20 cellular contexts compared by ENCODE assay signal in the genomic region with DNA sequence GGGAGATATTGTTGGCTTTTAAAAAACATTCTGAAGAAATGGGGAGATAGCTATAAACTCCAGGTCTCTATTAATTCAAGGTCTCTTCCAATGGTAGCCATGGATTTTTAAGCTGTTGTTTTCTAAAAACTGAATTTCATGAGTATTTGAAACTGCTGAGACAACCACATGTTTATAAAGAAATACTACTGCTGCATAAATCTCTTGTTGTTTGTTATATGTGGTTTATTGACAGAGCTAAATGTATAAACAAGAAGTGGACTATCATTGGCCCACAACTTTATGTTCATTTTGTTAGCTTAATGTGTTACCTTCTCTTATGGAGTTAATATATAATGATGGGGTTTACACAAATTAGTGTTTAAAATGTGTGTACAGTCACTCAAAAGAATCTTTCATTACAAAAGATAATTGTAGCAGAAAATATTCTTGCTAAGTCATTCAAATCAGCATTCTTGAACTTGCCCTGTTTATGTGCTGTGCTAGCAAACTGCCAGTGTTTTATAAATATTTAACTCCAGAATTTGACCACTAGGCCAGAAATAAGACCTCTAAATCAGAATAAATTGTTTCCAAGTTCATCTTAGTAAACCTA.
DNase-seq lines count a peak whose midpoint lies in the region; ATAC-seq and TF ChIP-seq lines count a peak whose summit lies in the region.
"Had no signal": no experiment of that assay in that cellular context is flagged by ENCODE, and none has a peak within 500 bp of the region (broad histone marks: within the 10 kb centered on the region; RNA-seq: fewer than 3 reads in every experiment).

No MANE protein-coding gene starts in this region.

- peaks cover 2 to 5% of the 10 kb centered on the region in 2 donors for H3K4me1 ChIP-seq in neuronal stem cell (ENCODE audit: control insufficient read depth in 2 of 2, insufficient read depth in 1 of 2, low read depth in 1 of 2, low read length in 2 of 2)
- H3K4me1 ChIP-seq in spleen, result no peaks in the 10 kb centered on the region
- H3K4me1 ChIP-seq: BLaER1 treated with 17β-estradiol and CSF1 and Interleukin-3, amounts not matched to agents 10 nM and 100 nM had no signal

- DNase-seq in H4 (ENCODE audit: low spot score) (peak; percentile 88), fibroblast of peridontal ligament (ENCODE audit: extremely low read depth) (peak; percentile 66), neuronal stem cell (ENCODE audit: low spot score) (no peak), spleen (no peak), NCI-H524 (lab: John Stamatoyannopoulos, UW) (no peak)
- DNase-seq in activated naive CD4-positive, alpha-beta T cell treated with anti-CD3 and anti-CD28 coated beads, Interleukin-2, amount 50 U/mL, for 72 hours (ENCODE audit: low spot score in 2 of 2), result no peak
- DNase-seq: Calu3; CD8-positive, alpha-beta T cell; DMS 273 treated with DMSO at 0.1 percent for 48 hours; DMS53; DND-41; EL; H7; HFFc6 had no signal

- TF ChIP-seq POLR2A in spleen (IDR thresholded peaks at IDR 0.05), result no peak

- H3K4me3 ChIP-seq in neuronal stem cell (ENCODE audit: low read length in 2 of 2) (no peak overlapping the region), spleen (no peak overlapping the region)
- H3K4me3 ChIP-seq: BLaER1 treated with 17β-estradiol and CSF1 and Interleukin-3, amounts not matched to agents 10 nM and 100 nM; GM12878; GM23338 had no signal

- no peaks in the 10 kb centered on the region for H3K79me1 ChIP-seq in neuronal stem cell (ENCODE audit: low read depth, low read length)

- H3K23ac ChIP-seq in neuronal stem cell (ENCODE audit: low read depth, low read length, poor library complexity), result no peak overlapping the region

- H3K36me3 Mint-ChIP-seq in activated naive CD4-positive, alpha-beta T cell treated with anti-CD3 and anti-CD28 coated beads, Interleukin-2, amount 50 U/mL, for 72 hours, result no peaks in the 10 kb centered on the region
- H3K36me3 Mint-ChIP-seq: CD8-positive, alpha-beta T cell had no signal

- no peak overlapping the region for H2BK12ac ChIP-seq in neuronal stem cell (ENCODE audit: low read length)

- H2BK15ac ChIP-seq in neuronal stem cell (ENCODE audit: low read length), result no peak overlapping the region

- no peak overlapping the region for H3K14ac ChIP-seq in neuronal stem cell (ENCODE audit: low read length)

- H3K9me3 ChIP-seq in neuronal stem cell (replicated peaks in 1 of 2; ENCODE audit: control insufficient read depth in 2 of 2, insufficient read depth in 1 of 2, low read depth in 1 of 2, low read length in 2 of 2) (peaks cover 0 to 3% of the 10 kb centered on the region in 2 donors), spleen (no peaks in the 10 kb centered on the region)
- H3K9me3 ChIP-seq: BLaER1 treated with 17β-estradiol and CSF1 and Interleukin-3, amounts not matched to agents 10 nM and 100 nM had no signal

- ATAC-seq in activated naive CD4-positive, alpha-beta T cell treated with anti-CD3 and anti-CD28 coated beads, Interleukin-2, amount 50 U/mL, for 72 hours, result no peak
- ATAC-seq: CD8-positive, alpha-beta T cell; GM12878; GM23338; HCT116 had no signal

- H3K18ac ChIP-seq in neuronal stem cell (ENCODE audit: low read length), result no peak overlapping the region

- peak overlapping the region; percentile 18 for H2AFZ ChIP-seq in neuronal stem cell (ENCODE audit: low read length)
- H2AFZ ChIP-seq: GM23338 had no signal

- intact Hi-C loops in spleen (cut with DNase I; ENCODE audit: low total_unique reads), result no loop called here

- H4K91ac ChIP-seq in neuronal stem cell (ENCODE audit: low read depth, low read length, poor library complexity), result no peak overlapping the region

- TF ChIP-seq CTCF in spleen (IDR thresholded peaks at IDR 0.05 in 8 of 11, conservative IDR thresholded peaks at IDR 0.05 in 3 of 11), result no peak

- H3K36me3 ChIP-seq in neuronal stem cell (replicated peaks in 1 of 2; ENCODE audit: control insufficient read depth in 2 of 2, insufficient read depth in 2 of 2, low read length in 2 of 2) (no peaks in the 10 kb centered on the region), spleen (no peaks in the 10 kb centered on the region)
- H3K36me3 ChIP-seq: BLaER1 treated with 17β-estradiol and CSF1 and Interleukin-3, amounts not matched to agents 10 nM and 100 nM had no signal

- H3K4ac ChIP-seq in neuronal stem cell (ENCODE audit: low read length), result no peak overlapping the region

- H3K27me3 ChIP-seq in neuronal stem cell (ENCODE audit: control insufficient read depth in 3 of 3, insufficient read depth in 3 of 3, low read depth in 1 of 3, low read length in 3 of 3), result no peaks in the 10 kb centered on the region
- H3K27me3 ChIP-seq in spleen (replicated peaks in 1 of 7), result no peaks in the 10 kb centered on the region
- H3K27me3 ChIP-seq: BLaER1 treated with 17β-estradiol and CSF1 and Interleukin-3, amounts not matched to agents 10 nM and 100 nM had no signal

- no peak overlapping the region for H4K8ac ChIP-seq in neuronal stem cell (ENCODE audit: low read depth, low read length)

- no peaks in the 10 kb centered on the region for H3K9me3 Mint-ChIP-seq in activated naive CD4-positive, alpha-beta T cell treated with anti-CD3 and anti-CD28 coated beads, Interleukin-2, amount 50 U/mL, for 72 hours
- H3K9me3 Mint-ChIP-seq: CD8-positive, alpha-beta T cell; GM23338; HFFc6 had no signal

- H3K9ac ChIP-seq in neuronal stem cell (ENCODE audit: low read depth, low read length, poor library complexity), result no peak overlapping the region
- H3K9ac ChIP-seq: BLaER1 treated with 17β-estradiol and CSF1 and Interleukin-3, amounts not matched to agents 10 nM and 100 nM had no signal

- H2BK120ac ChIP-seq in neuronal stem cell (ENCODE audit: low read depth, low read length), result no peak overlapping the region

- no peak overlapping the region for H2AK5ac ChIP-seq in neuronal stem cell (ENCODE audit: low read depth, low read length)

- H3K4me2 ChIP-seq in neuronal stem cell (ENCODE audit: insufficient read depth, low read length, poor library complexity, severe bottlenecking), result no peak overlapping the region
- H3K4me2 ChIP-seq: BLaER1 treated with 17β-estradiol and CSF1 and Interleukin-3, amounts not matched to agents 10 nM and 100 nM; GM23338 had no signal

- H3K27ac Mint-ChIP-seq in activated naive CD4-positive, alpha-beta T cell treated with anti-CD3 and anti-CD28 coated beads, Interleukin-2, amount 50 U/mL, for 72 hours, result no peak overlapping the region
- H3K27ac Mint-ChIP-seq: B cell; CD8-positive, alpha-beta T cell; GM23338; HFFc6 had no signal

- no peak overlapping the region for H2BK5ac ChIP-seq in neuronal stem cell (ENCODE audit: low read length)

- H3K27ac ChIP-seq in neuronal stem cell (replicated peaks; ENCODE audit: low read length), result no peak overlapping the region
- no peak overlapping the region for H3K27ac ChIP-seq in spleen
- H3K27ac ChIP-seq: BLaER1 treated with 17β-estradiol and CSF1 and Interleukin-3, amounts not matched to agents 10 nM and 100 nM; HL-60 had no signal

Comparison
In these comparisons a context has a peak if more than half of its experiments do, and no peak if none do; other contexts are left out.
1. DNase-seq: peak in H4 (single experiment) and fibroblast of peridontal ligament (single experiment); none in neuronal stem cell (single experiment), activated naive CD4-positive, alpha-beta T cell treated with anti-CD3 and anti-CD28 coated beads, Interleukin-2, amount 50 U/mL, for 72 hours (0 of 2), spleen (single experiment) and NCI-H524 (0 of 2).